In the genomic region with DNA sequence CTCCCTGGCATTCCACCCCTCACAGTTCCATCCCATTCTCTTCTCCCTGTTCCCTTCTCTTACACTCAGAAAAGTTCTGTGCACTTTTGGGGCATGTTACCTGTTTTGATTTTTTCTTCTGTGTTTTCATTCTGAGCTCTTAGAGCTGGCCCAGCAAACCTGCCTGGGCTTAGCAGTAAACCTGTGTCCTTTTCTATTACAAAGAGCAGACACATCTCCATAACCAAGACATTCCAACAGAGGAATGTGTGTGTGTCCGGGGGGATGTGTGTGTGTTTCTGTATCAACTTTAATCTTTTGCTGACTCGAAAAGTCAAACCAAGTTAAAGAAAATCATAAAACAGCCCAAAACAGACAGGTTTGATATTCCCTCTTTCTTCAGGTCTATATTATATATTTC, we compare ENCODE assay signal across 1 cellular context.
TF ChIP-seq lines count a peak whose summit lies in the region.

No MANE protein-coding gene starts in this region.

TF ChIP-seq in HepG2, 621 proteins besides CTCF, POLR2A, EP300 and RAD21:
- TF ChIP-seq PAF1 (CRISPR knock-in tag; IDR thresholded peaks at IDR 0.05) (no peak), BRD4 (CRISPR knock-in tag; IDR thresholded peaks at IDR 0.05) (no peak), ZNF678 (CRISPR knock-in tag; IDR thresholded peaks at IDR 0.05) (no peak), SP1 (IDR thresholded peaks at IDR 0.05) (no peak), SP1 (CRISPR knock-in tag; IDR thresholded peaks at IDR 0.05) (no peak), HHEX (CRISPR knock-in tag; IDR thresholded peaks at IDR 0.05) (no peak), ZNF781 (CRISPR knock-in tag; IDR thresholded peaks at IDR 0.05; ENCODE audit: borderline replicate concordance, not compliant biosample characterization) (no peak), ZNF337 (CRISPR knock-in tag; IDR thresholded peaks at IDR 0.05; ENCODE audit: borderline replicate concordance, low read depth) (no peak), CHD2 (IDR thresholded peaks at IDR 0.05; ENCODE audit: low read depth, low read length) (no peak), ZFP62 (CRISPR knock-in tag; IDR thresholded peaks at IDR 0.05) (no peak)
TF ChIP-seq in HepG2: peak in this region for 0.
